Comparison of ENCODE assay signal across 9 cellular contexts in the genomic region with DNA sequence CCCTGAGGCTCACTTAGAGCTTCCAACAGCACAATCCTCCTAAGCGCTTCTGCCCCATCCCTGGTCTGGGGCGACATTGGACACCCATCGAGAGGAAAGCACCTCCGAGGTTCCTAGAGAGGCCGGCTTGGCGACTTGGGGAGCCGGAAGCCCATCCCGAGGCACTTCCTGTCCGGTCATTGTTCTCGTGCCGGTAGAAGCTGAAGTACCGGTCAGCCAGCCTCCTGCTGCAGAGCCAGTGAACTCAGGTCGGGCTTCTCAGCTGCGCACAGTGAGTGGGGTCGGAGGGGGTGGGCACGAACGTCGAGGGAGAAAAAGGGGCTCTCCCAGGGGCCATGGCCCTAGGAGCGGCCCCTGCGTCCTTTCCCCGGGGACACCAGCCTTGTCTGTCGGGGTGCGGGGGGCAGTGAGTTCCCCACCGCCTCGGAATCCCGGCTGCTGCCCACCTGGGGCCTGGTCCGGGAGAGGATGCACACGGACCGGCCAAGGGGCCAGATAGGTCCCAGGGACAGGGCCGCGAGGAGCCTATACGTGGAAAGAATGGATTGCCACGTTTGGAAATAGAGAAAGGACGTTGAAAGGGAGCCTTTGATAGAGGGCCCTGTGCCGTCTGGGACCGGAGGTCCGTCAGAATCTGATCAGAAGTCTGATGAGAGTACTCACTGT. TPM values are rescaled to one million over a fixed set of nuclear protein-coding genes. Genes with fewer than 3 reads are reported as not detected.
DNase-seq lines count a peak whose midpoint lies in the region; ATAC-seq, FAIRE-seq and TF ChIP-seq lines count a peak whose summit lies in the region.
"Had no signal": no experiment of that assay in that cellular context is flagged by ENCODE, and none has a peak within 500 bp of the region (broad histone marks: within the 10 kb centered on the region; RNA-seq: fewer than 3 reads in every experiment).

A gene (plus strand): TSS at position 169 of the 666 bp plus-strand sequence. CDS start 2,336 bp downstream, outside the sequence.

- H3K9ac ChIP-seq in iPS-20b (ENCODE audit: low read depth, low read length) = peak within 1 kb of the TSS; percentile 88
- H3K9ac ChIP-seq: BLaER1 treated with 17β-estradiol and CSF1 and Interleukin-3, amounts not matched to agents 10 nM and 100 nM had no signal

- intact Hi-C loops in gastrocnemius medialis (cut with DNase I; ENCODE audit: low total_unique reads) = loop anchor here (1.0 to 2.0 kb wide), 2 partner anchors 23 to 112 kb away; a partner anchor contains a TSS

- H3K27me3 ChIP-seq in bronchial epithelial cell (ENCODE audit: control insufficient read depth, insufficient read depth, low read length) (no peaks in the 10 kb centered on the region), iPS-20b (ENCODE audit: insufficient read depth, low read length) (no peaks in the 10 kb centered on the region), gastrocnemius medialis (no peaks in the 10 kb centered on the region)
- H3K27me3 ChIP-seq: BLaER1 treated with 17β-estradiol and CSF1 and Interleukin-3, amounts not matched to agents 10 nM and 100 nM had no signal

- in situ Hi-C loops in gastrocnemius medialis (cut with MboI; ENCODE audit: low sequenced_read_pairs in 4 of 4) = no loop called here

- TF ChIP-seq CTCF in bronchial epithelial cell (IDR thresholded peaks at IDR 0.05; ENCODE audit: insufficient read depth, low read length, severe bottlenecking) (no peak), gastrocnemius medialis (IDR thresholded peaks at IDR 0.05 in 4 of 5, conservative IDR thresholded peaks at IDR 0.05 in 1 of 5) (no peak)

- DNase-seq in SIG-M5 treated with dmso at 0.1 percent for 504 hours (lab: John Stamatoyannopoulos, UW; ENCODE audit: unreplicated experiment) (peak; percentile 85), SIG-M5 (lab: John Stamatoyannopoulos, UW) (no peak), HCEC 1CT (peak; percentile 87), MV-4-11 (lab: John Stamatoyannopoulos, UW) (peak; percentile 58), bronchial epithelial cell (ENCODE audit: low read depth) (peak; percentile 78), gastrocnemius medialis (peak; percentile 38 to 57)

- peak; percentile 98 for ATAC-seq in SK-N-SH treated with all-trans-retinoic acid at 6 μM for 48 hours
- peak; percentile 77 to 93 for ATAC-seq in gastrocnemius medialis

- H3K36me3 ChIP-seq in bronchial epithelial cell (ENCODE audit: control insufficient read depth, insufficient read depth, low read length) = peaks cover 9% of the 10 kb centered on the region
- H3K36me3 ChIP-seq in iPS-20b (ENCODE audit: insufficient read depth, low read depth, low read length) = peaks cover 36% of the 10 kb centered on the region
- H3K36me3 ChIP-seq in gastrocnemius medialis = peaks cover 2 to 45% of the 10 kb centered on the region in 2 donors

- no peak for TF ChIP-seq POLR2A in gastrocnemius medialis (IDR thresholded peaks at IDR 0.05)

- H3K4me1 ChIP-seq in iPS-20b (ENCODE audit: insufficient read depth, low read length) = peaks cover 2% of the 10 kb centered on the region; the same call in 1 of the 2 replicates
- peaks cover 7 to 17% of the 10 kb centered on the region in 2 donors for H3K4me1 ChIP-seq in gastrocnemius medialis
- H3K4me1 ChIP-seq: BLaER1 treated with 17β-estradiol and CSF1 and Interleukin-3, amounts not matched to agents 10 nM and 100 nM had no signal

- no peak for FAIRE-seq in bronchial epithelial cell (lab: Jason Lieb, UNC)

- H3K27ac ChIP-seq in iPS-20b (ENCODE audit: low read length) (no peak within 1 kb of the TSS), gastrocnemius medialis (peak within 1 kb of the TSS; percentile 64 to 78 (median 70))
- H3K27ac ChIP-seq: BLaER1 treated with 17β-estradiol and CSF1 and Interleukin-3, amounts not matched to agents 10 nM and 100 nM had no signal

- H3K9me3 ChIP-seq in iPS-20b (ENCODE audit: insufficient read depth, low read depth, low read length) (peaks cover 11% of the 10 kb centered on the region), gastrocnemius medialis (no peaks in the 10 kb centered on the region)

- H3K4me3 ChIP-seq in bronchial epithelial cell (ENCODE audit: low read depth, low read length) (peak within 1 kb of the TSS; percentile 94), iPS-20b (ENCODE audit: low read length) (peak within 1 kb of the TSS; percentile 88), gastrocnemius medialis (peak within 1 kb of the TSS; percentile 77 to 92 (median 84))
- H3K4me3 ChIP-seq: BLaER1 treated with 17β-estradiol and CSF1 and Interleukin-3, amounts not matched to agents 10 nM and 100 nM had no signal

TF ChIP-seq in SK-N-SH treated with all-trans-retinoic acid at 6 μM for 48 hours, 23 proteins besides CTCF, POLR2A, EP300 and RAD21:
- TF ChIP-seq, protein P1, sequence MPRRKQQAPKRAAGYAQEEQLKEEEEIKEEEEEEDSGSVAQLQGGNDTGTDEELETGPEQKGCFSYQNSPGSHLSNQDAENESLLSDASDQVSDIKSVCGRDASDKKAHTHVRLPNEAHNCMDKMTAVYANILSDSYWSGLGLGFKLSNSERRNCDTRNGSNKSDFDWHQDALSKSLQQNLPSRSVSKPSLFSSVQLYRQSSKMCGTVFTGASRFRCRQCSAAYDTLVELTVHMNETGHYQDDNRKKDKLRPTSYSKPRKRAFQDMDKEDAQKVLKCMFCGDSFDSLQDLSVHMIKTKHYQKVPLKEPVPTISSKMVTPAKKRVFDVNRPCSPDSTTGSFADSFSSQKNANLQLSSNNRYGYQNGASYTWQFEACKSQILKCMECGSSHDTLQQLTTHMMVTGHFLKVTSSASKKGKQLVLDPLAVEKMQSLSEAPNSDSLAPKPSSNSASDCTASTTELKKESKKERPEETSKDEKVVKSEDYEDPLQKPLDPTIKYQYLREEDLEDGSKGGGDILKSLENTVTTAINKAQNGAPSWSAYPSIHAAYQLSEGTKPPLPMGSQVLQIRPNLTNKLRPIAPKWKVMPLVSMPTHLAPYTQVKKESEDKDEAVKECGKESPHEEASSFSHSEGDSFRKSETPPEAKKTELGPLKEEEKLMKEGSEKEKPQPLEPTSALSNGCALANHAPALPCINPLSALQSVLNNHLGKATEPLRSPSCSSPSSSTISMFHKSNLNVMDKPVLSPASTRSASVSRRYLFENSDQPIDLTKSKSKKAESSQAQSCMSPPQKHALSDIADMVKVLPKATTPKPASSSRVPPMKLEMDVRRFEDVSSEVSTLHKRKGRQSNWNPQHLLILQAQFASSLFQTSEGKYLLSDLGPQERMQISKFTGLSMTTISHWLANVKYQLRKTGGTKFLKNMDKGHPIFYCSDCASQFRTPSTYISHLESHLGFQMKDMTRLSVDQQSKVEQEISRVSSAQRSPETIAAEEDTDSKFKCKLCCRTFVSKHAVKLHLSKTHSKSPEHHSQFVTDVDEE (CRISPR knock-in tag; IDR thresholded peaks at IDR 0.05) = no peak
- TF ChIP-seq TOX (CRISPR knock-in tag; IDR thresholded peaks at IDR 0.05; ENCODE audit: borderline replicate concordance) = 0 out of 2 replicates have a peak, but pooled peaks have one; percentile 46
- TF ChIP-seq, protein P2, sequence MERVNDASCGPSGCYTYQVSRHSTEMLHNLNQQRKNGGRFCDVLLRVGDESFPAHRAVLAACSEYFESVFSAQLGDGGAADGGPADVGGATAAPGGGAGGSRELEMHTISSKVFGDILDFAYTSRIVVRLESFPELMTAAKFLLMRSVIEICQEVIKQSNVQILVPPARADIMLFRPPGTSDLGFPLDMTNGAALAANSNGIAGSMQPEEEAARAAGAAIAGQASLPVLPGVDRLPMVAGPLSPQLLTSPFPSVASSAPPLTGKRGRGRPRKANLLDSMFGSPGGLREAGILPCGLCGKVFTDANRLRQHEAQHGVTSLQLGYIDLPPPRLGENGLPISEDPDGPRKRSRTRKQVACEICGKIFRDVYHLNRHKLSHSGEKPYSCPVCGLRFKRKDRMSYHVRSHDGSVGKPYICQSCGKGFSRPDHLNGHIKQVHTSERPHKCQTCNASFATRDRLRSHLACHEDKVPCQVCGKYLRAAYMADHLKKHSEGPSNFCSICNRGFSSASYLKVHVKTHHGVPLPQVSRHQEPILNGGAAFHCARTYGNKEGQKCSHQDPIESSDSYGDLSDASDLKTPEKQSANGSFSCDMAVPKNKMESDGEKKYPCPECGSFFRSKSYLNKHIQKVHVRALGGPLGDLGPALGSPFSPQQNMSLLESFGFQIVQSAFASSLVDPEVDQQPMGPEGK (CRISPR knock-in tag; IDR thresholded peaks at IDR 0.05; ENCODE audit: borderline replicate concordance) = 0 out of 2 replicates have a peak, but pooled peaks have one; percentile 17

RNA-seq across cellular contexts. Expression of the gene that starts here (rescaled TPM):
- total RNA-seq in bronchial epithelial cell (14.0 and 14.5 TPM in 2 replicates), gastrocnemius medialis (1 to 10 TPM; 2.6 to 8.1 (median 5.3) TPM)
